Comparison of ENCODE assay signal across 20 cellular contexts in genomic region chr22:30029512-30029911, GRCh38. TPM values are rescaled to one million over a fixed set of nuclear protein-coding genes. Genes with fewer than 3 reads are reported as not detected.
DNase-seq lines count a peak whose midpoint lies in the region; ATAC-seq, FAIRE-seq and TF ChIP-seq lines count a peak whose summit lies in the region.
"Had no signal": no experiment of that assay in that cellular context is flagged by ENCODE, and none has a peak within 500 bp of the region (broad histone marks: within the 10 kb centered on the region; RNA-seq: fewer than 3 reads in every experiment).

No MANE protein-coding gene starts in this region.

- peak overlapping the region; percentile 28 to 49 for H3K27ac Mint-ChIP-seq in effector memory CD8-positive, alpha-beta T cell
- no peak overlapping the region for H3K27ac Mint-ChIP-seq in HFFc6
- H3K27ac Mint-ChIP-seq: CD4-positive, alpha-beta T cell had no signal

- H3K4me3 ChIP-seq in liver (ENCODE audit: low read depth in 1 of 3, low read length in 3 of 3) = no peak overlapping the region
- H3K4me3 ChIP-seq in HepG2 (replicated peaks in 1 of 3; ENCODE audit: insufficient read depth in 1 of 3, low read depth in 2 of 3, low read length in 3 of 3) = no peak overlapping the region
- no peak overlapping the region for H3K4me3 ChIP-seq in neutrophil (ENCODE audit: low read depth in 1 of 2, low read length in 1 of 2)
- H3K4me3 ChIP-seq in vagina = no peak overlapping the region
- H3K4me3 ChIP-seq: BLaER1 treated with 17β-estradiol and CSF1 and Interleukin-3, amounts not matched to agents 10 nM and 100 nM; HAP-1 had no signal

- no peak for ATAC-seq in HepG2
- ATAC-seq in effector memory CD8-positive, alpha-beta T cell (replicated peaks) = no peak
- ATAC-seq in GM21825 (IDR thresholded peaks at IDR 0.05; ENCODE audit: unreplicated experiment) = no peak

- CTCF ChIA-PET in HepG2 (lab: Yijun Ruan, JAX; ENCODE audit: low intra/inter-chr PET ratio, low total read pairs) = no interaction called here

- no peaks in the 10 kb centered on the region for H3K79me2 ChIP-seq in HepG2 (ENCODE audit: insufficient read depth, low read length)

- no peak overlapping the region for H2AFZ ChIP-seq in HepG2 (ENCODE audit: low read length)

- no peak for TF ChIP-seq POLR2A in HepG2 (IDR thresholded peaks at IDR 0.05; ENCODE audit: insufficient read depth in 1 of 2, low read depth in 2 of 2, low read length in 2 of 2)
- no peak for TF ChIP-seq POLR2A in vagina (IDR thresholded peaks at IDR 0.05)

- no peaks in the 10 kb centered on the region for H3K27me3 Mint-ChIP-seq in effector memory CD8-positive, alpha-beta T cell
- H3K27me3 Mint-ChIP-seq in HFFc6 (ENCODE audit: insufficient read depth) = no peaks in the 10 kb centered on the region; the same call in 1 of the 2 replicates
- H3K27me3 Mint-ChIP-seq: CD4-positive, alpha-beta T cell had no signal

- H3K27me3 ChIP-seq in liver (ENCODE audit: control insufficient read depth in 4 of 4, insufficient read depth in 4 of 4, low read length in 3 of 4) (no peaks in the 10 kb centered on the region), HepG2 (ENCODE audit: control insufficient read depth in 1 of 2, insufficient read depth in 2 of 2, low read length in 2 of 2) (no peaks in the 10 kb centered on the region; a peak in 1 of 5 replicates), neutrophil (no peaks in the 10 kb centered on the region), vagina (no peaks in the 10 kb centered on the region)
- H3K27me3 ChIP-seq: BLaER1 treated with 17β-estradiol and CSF1 and Interleukin-3, amounts not matched to agents 10 nM and 100 nM had no signal

- TF ChIP-seq CTCF in liver (IDR thresholded peaks at IDR 0.05; ENCODE audit: low read depth, low read length, missing input control) (no peak), HepG2 (CRISPR knock-in tag; IDR thresholded peaks at IDR 0.05) (no peak), neutrophil (IDR thresholded peaks at IDR 0.05) (no peak), vagina (IDR thresholded peaks at IDR 0.05) (no peak), HFFc6 (IDR thresholded peaks at IDR 0.05) (no peak)

- in situ Hi-C loops in HepG2 (cut with HindIII; ENCODE audit: extremely low pct_ligation_motif_present, low pct_unique_long_range_greater_than_20kb) = no loop called here

- no peak overlapping the region for H3K4me3 Mint-ChIP-seq in effector memory CD8-positive, alpha-beta T cell
- no peak overlapping the region for H3K4me3 Mint-ChIP-seq in HFFc6
- H3K4me3 Mint-ChIP-seq: CD4-positive, alpha-beta T cell had no signal

- H4K20me1 ChIP-seq in HepG2 (ENCODE audit: insufficient read depth, low read length) = no peaks in the 10 kb centered on the region

- H3K9ac ChIP-seq in liver (ENCODE audit: low read depth in 1 of 2, low read length in 2 of 2) (no peak overlapping the region), HepG2 (ENCODE audit: insufficient read depth, low read depth, low read length) (no peak overlapping the region)
- H3K9ac ChIP-seq: BLaER1 treated with 17β-estradiol and CSF1 and Interleukin-3, amounts not matched to agents 10 nM and 100 nM had no signal

- H3K36me3 Mint-ChIP-seq in effector memory CD8-positive, alpha-beta T cell (ENCODE audit: insufficient read depth) = peaks cover 26% of the 10 kb centered on the region
- peaks cover 18% of the 10 kb centered on the region for H3K36me3 Mint-ChIP-seq in HFFc6 (ENCODE audit: low read depth)

- H3K36me3 ChIP-seq in liver (ENCODE audit: control insufficient read depth in 4 of 4, insufficient read depth in 3 of 4, low read depth in 1 of 4, low read length in 3 of 4) (peaks cover 1 to 19% (median 17%) of the 10 kb centered on the region in 4 donors), HepG2 (replicated peaks in 1 of 2; ENCODE audit: control insufficient read depth in 1 of 2, insufficient read depth in 2 of 2, low read length in 2 of 2) (peaks cover 9 to 24% of the 10 kb centered on the region in 2 experiments; a peak in 4 of 5 replicates), neutrophil (peaks cover 97% of the 10 kb centered on the region), vagina (peaks cover 0 to 26% of the 10 kb centered on the region in 2 donors)

- no peak for TF ChIP-seq EP300 in HepG2 (IDR thresholded peaks at IDR 0.05; ENCODE audit: low read depth in 2 of 2, low read length in 2 of 2)
- TF ChIP-seq EP300 in HepG2 (CRISPR knock-in tag; IDR thresholded peaks at IDR 0.05; ENCODE audit: borderline replicate concordance) = no peak

- TF ChIP-seq RAD21 in liver (IDR thresholded peaks at IDR 0.05) (peak; percentile 19 to 33), HepG2 (CRISPR knock-in tag; IDR thresholded peaks at IDR 0.05) (no peak)

- FAIRE-seq in HepG2 (lab: Jason Lieb, UNC) = no peak
- FAIRE-seq: D721Med, GM19239, H1 had no signal

- peaks cover 0 to 18% (median 6%) of the 10 kb centered on the region in 4 donors for H3K4me1 ChIP-seq in liver (ENCODE audit: control insufficient read depth in 4 of 4, insufficient read depth in 4 of 4, low read length in 3 of 4)
- no peaks in the 10 kb centered on the region for H3K4me1 ChIP-seq in HepG2 (ENCODE audit: insufficient read depth, low read length)
- H3K4me1 ChIP-seq in neutrophil (ENCODE audit: control insufficient read depth in 1 of 2, insufficient read depth in 1 of 2, low read depth in 1 of 2, low read length in 1 of 2) = no peaks in the 10 kb centered on the region
- peaks cover 24% of the 10 kb centered on the region for H3K4me1 ChIP-seq in vagina

- H3K9me3 ChIP-seq in liver (ENCODE audit: control insufficient read depth in 4 of 4, low read length in 3 of 4) (no peaks in the 10 kb centered on the region), HepG2 (ENCODE audit: low read length) (no peaks in the 10 kb centered on the region), neutrophil (no peaks in the 10 kb centered on the region), vagina (no peaks in the 10 kb centered on the region)
- H3K9me3 ChIP-seq: HAP-1 had no signal

- no peaks in the 10 kb centered on the region for H3K9me3 Mint-ChIP-seq in effector memory CD8-positive, alpha-beta T cell
- H3K9me3 Mint-ChIP-seq in HFFc6 = no peaks in the 10 kb centered on the region
- H3K9me3 Mint-ChIP-seq: CD4-positive, alpha-beta T cell had no signal

- DNase-seq in HepG2 (ENCODE audit: low spot score) = no peak
- DNase-seq in effector memory CD8-positive, alpha-beta T cell = no peak
- no peak for DNase-seq in vagina (ENCODE audit: extremely low spot score in 2 of 2)
- DNase-seq in NCI-H1092 treated with DMSO at 0.1 percent for 48 hours (lab: John Stamatoyannopoulos, UW) = no peak
- DNase-seq in HFFc6 = no peak
- DNase-seq: ACHN; CD4-positive, alpha-beta T cell; COR-L47; DMS153; GF-D8 had no signal

- no TSS peak for BruUV-seq in HepG2 (replicated peaks; lab: Mats Ljungman, UMichigan)

- no peak overlapping the region for H3K4me2 ChIP-seq in HepG2 (ENCODE audit: low read depth, low read length)

- H3K4me1 Mint-ChIP-seq in effector memory CD8-positive, alpha-beta T cell (ENCODE audit: low read depth in 2 of 2) = peaks cover 0 to 4% of the 10 kb centered on the region in 2 donors
- no peaks in the 10 kb centered on the region for H3K4me1 Mint-ChIP-seq in HFFc6 (ENCODE audit: low read depth)

- POLR2A ChIA-PET in HepG2 (lab: Yijun Ruan, JAX) = no interaction called here

- intact Hi-C loops in HepG2 (cut with micrococcal nuclease; ENCODE audit: unreplicated experiment) (no loop called here), vagina (cut with DNase I) (loop anchor here (10.0 kb wide), 1 partner anchor 1615 kb away; no protein-coding TSS in a partner anchor)

- H3K27ac ChIP-seq in liver (ENCODE audit: low read depth in 1 of 2, low read length in 2 of 2) (no peak overlapping the region), HepG2 (ENCODE audit: extremely low read length, insufficient read depth, low read length) (no peak overlapping the region), neutrophil (peak overlapping the region; percentile 2), vagina (peak overlapping the region; percentile 59)
- H3K27ac ChIP-seq: BLaER1 treated with 17β-estradiol and CSF1 and Interleukin-3, amounts not matched to agents 10 nM and 100 nM had no signal

TF ChIP-seq in liver, 16 proteins besides CTCF, POLR2A, EP300 and RAD21 (continues in another document):
- TF ChIP-seq SP1 (IDR thresholded peaks at IDR 0.05) (no peak), FOXA1 (IDR thresholded peaks at IDR 0.05) (no peak)

TF ChIP-seq in HepG2, 621 proteins besides CTCF, POLR2A, EP300 and RAD21 (continues in another document):
- no peak for TF ChIP-seq AGO2 (optimal IDR thresholded peaks at IDR 0.05; ENCODE audit: low read depth, low read length)
- no peak for TF ChIP-seq ZNF740 (CRISPR knock-in tag; IDR thresholded peaks at IDR 0.05)

RNA-seq across cellular contexts. Expression of gene HORMAD2, which starts 50.8 kb away (rescaled TPM):
- total RNA-seq in liver = 1 to 10 TPM in 1 of 2 donors, not detected in 1; 2.8 TPM
- under 1 TPM; 0.44 to 0.47 TPM for polyA plus RNA-seq in liver
- total RNA-seq in HepG2 (2016; rRNA removed; fragmentation: Illumina TruSeq; extraction: Trizol) = not detected in 2 replicates
- not detected in 2 replicates for total RNA-seq in HepG2 (2016; cell fraction: cytosol; rRNA removed; fragmentation: Illumina TruSeq; extraction: Trizol; ENCODE audit: low read depth)
- total RNA-seq in HepG2 (2016; cell fraction: insoluble cytoplasmic fraction; rRNA removed; fragmentation: Illumina TruSeq; extraction: Trizol) = not detected in 2 replicates
- total RNA-seq in HepG2 (2016; cell fraction: membrane; rRNA removed; fragmentation: Illumina TruSeq; extraction: Trizol) = not detected in 2 replicates
- not detected in 2 replicates for total RNA-seq in HepG2 (2016; cell fraction: nucleus; rRNA removed; fragmentation: Illumina TruSeq; extraction: Trizol)
- polyA plus RNA-seq in HepG2 (2011; rRNA removed) = not detected in 2 replicates
- not detected in 2 replicates for polyA plus RNA-seq in HepG2 (2011; cell fraction: cytosol; rRNA removed)
- not detected in 2 replicates for polyA plus RNA-seq in HepG2 (2011; cell fraction: nucleus; rRNA removed)
- polyA plus RNA-seq in HepG2 (2012) = not detected in 2 replicates
- polyA plus RNA-seq in HepG2 (2016; cell fraction: cytosol; fragmentation: Illumina TruSeq; extraction: Trizol; ENCODE audit: low read depth) = not detected in 2 replicates
- polyA plus RNA-seq in HepG2 (2016; cell fraction: insoluble cytoplasmic fraction; fragmentation: Illumina TruSeq; extraction: Trizol; ENCODE audit: low read depth) = not detected in 2 replicates
- not detected in 2 replicates for polyA plus RNA-seq in HepG2 (2016; cell fraction: membrane; fragmentation: Illumina TruSeq; extraction: Trizol; ENCODE audit: low read depth)
- polyA plus RNA-seq in HepG2 (2016; cell fraction: nucleus; fragmentation: Illumina TruSeq; extraction: Trizol; ENCODE audit: insufficient read depth, low read depth) = not detected in 2 replicates
- not detected in 2 replicates for polyA minus RNA-seq in HepG2 (2011; rRNA and poly(A)+ RNA removed; ENCODE audit: low replicate concordance)
- not detected in 2 replicates for polyA minus RNA-seq in HepG2 (2011; cell fraction: cytosol; rRNA and poly(A)+ RNA removed)
- not detected in 2 replicates for polyA minus RNA-seq in HepG2 (2011; cell fraction: nucleus; rRNA and poly(A)+ RNA removed)
- not detected for total RNA-seq in vagina
- total RNA-seq in HFFc6 (2021; fragmentation: NEBNext Ultra II Directional; extraction: Animal tissue kit (Norgen Biotek cat#: 25700)) = not detected
- total RNA-seq: A172; CD4-positive, alpha-beta T cell; H1; HT1080 had no signal

Comparison
In these comparisons a context has a peak if more than half of its experiments do, and no peak if none do; other contexts are left out.
1. H3K27ac ChIP-seq: peak in neutrophil (single experiment) and vagina (single experiment); none in liver (0 of 2) and HepG2 (single experiment).